In the genomic region with DNA sequence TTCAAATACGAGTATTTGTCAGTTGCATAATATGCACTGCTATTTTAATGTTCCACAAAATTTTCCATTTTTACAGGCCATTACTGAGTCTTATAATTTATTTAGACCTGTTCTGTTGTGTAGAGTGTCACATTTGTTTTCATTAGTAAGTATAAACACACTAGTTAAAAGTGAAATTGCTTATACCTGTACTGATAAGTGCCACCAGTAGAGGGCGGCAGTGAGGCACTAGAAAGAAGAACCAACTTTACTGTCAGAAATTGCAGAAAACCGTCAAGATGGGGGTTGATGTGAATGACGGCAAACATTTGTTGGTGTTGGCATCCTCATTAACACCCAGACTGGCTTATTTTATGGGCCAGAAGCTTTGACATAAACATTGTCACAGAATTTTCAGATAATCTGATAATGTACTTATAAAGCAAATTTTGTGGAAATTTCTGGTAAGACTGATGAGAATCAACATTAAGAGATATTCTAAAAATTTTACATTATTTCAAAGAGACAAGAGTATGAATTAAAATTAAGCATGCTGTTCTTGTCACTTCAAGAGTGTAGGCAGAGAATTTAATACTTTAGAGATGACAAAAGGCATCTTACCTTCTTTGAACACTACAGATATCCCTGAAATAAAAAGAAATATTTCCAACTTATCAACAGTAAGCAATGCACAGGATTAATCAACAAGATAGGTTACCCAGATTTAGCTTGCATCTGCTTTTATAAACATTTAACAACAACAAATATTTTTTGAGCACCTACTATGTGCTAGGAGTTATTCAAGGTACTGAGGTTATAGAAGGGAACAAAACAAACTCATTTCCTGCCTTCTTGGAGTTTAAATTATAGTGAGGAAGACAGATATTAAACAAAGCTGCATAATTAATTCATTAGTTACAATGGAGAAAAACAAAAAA, we compare ENCODE assay signal across 8 cellular contexts. TPM values are rescaled to one million over a fixed set of nuclear protein-coding genes. Genes with fewer than 3 reads are reported as not detected.
DNase-seq lines count a peak whose midpoint lies in the region; ATAC-seq and TF ChIP-seq lines count a peak whose summit lies in the region.

No MANE protein-coding gene starts in this region.

- TF ChIP-seq POLR2A in gastrocnemius medialis (IDR thresholded peaks at IDR 0.05), result no peak

- H3K27me3 Mint-ChIP-seq in activated naive CD8-positive, alpha-beta T cell treated with anti-CD3 and anti-CD28 coated beads, Interleukin-2, amount 10 ng/mL, durations not matched to agents 7 days and 5 days, result no peaks in the 10 kb centered on the region

- H3K9me2 ChIP-seq in Karpas-422 (replicated peaks; ENCODE audit: insufficient read depth, low read length) (0 out of 2 replicates have a peak, but pooled peaks cover 2% of the 10 kb centered on the region), SU-DHL-6 (replicated peaks; ENCODE audit: insufficient read depth, low read length) (no peaks in the 10 kb centered on the region)

- H3K79me2 ChIP-seq in Karpas-422 (ENCODE audit: low read length) (no peaks in the 10 kb centered on the region), SU-DHL-6 (ENCODE audit: insufficient read depth, low read length) (no peaks in the 10 kb centered on the region)

- H3K27ac ChIP-seq in Karpas-422 (ENCODE audit: low read length), result no peak overlapping the region
- H3K27ac ChIP-seq in SU-DHL-6 (ENCODE audit: low read depth, low read length), result no peak overlapping the region
- H3K27ac ChIP-seq in left ventricle myocardium inferior (replicated peaks), result no peak overlapping the region
- H3K27ac ChIP-seq in gastrocnemius medialis, result no peak overlapping the region

- H3K4me3 ChIP-seq in Karpas-422 (ENCODE audit: low read length) (no peak overlapping the region; the same call in 1 of the 2 replicates), SU-DHL-6 (ENCODE audit: insufficient read depth, low read length, poor library complexity, severe bottlenecking) (no peak overlapping the region), left ventricle myocardium inferior (no peak overlapping the region), gastrocnemius medialis (no peak overlapping the region)

- DNase-seq in ELR (ENCODE audit: low read depth) (peak; percentile 71), Karpas-422 (peak; percentile 91), left ventricle myocardium inferior (peak; percentile 37), gastrocnemius medialis (peak in 1 of 2 donors; percentile 11)
- peak; percentile 68 for DNase-seq in activated naive CD8-positive, alpha-beta T cell treated with anti-CD3 and anti-CD28 coated beads, Interleukin-2, amount 10 ng/mL, durations not matched to agents 7 days and 5 days

- POLR2A ChIA-PET in activated naive CD8-positive, alpha-beta T cell treated with anti-CD3 and anti-CD28 coated beads, Interleukin-2, amount 10 ng/mL, durations not matched to agents 7 days and 5 days (lab: Charles Lee), result no interaction called here

- peak; percentile 59 for TF ChIP-seq CTCF in SU-DHL-6 (IDR thresholded peaks at IDR 0.05; ENCODE audit: insufficient read depth, low read length, poor library complexity, severe bottlenecking)
- TF ChIP-seq CTCF in left ventricle myocardium inferior (IDR thresholded peaks at IDR 0.05; ENCODE audit: borderline replicate concordance), result peak; percentile 91
- TF ChIP-seq CTCF in gastrocnemius medialis (IDR thresholded peaks at IDR 0.05 in 4 of 5, conservative IDR thresholded peaks at IDR 0.05 in 1 of 5), result peak; percentile 60 to 85 (median 66)

- H3F3A ChIP-seq in SU-DHL-6 (ENCODE audit: insufficient read depth), result no peaks in the 10 kb centered on the region

- H3K4me3 Mint-ChIP-seq in activated naive CD8-positive, alpha-beta T cell treated with anti-CD3 and anti-CD28 coated beads, Interleukin-2, amount 10 ng/mL, durations not matched to agents 7 days and 5 days, result no peak overlapping the region

- in situ Hi-C loops in gastrocnemius medialis (cut with MboI; ENCODE audit: low sequenced_read_pairs in 4 of 4), result loop anchor here in 3 of 4 donors (10.0 kb wide), 2 partner anchors 203 to 283 kb away; no protein-coding TSS in a partner anchor

- H3K9ac ChIP-seq in Karpas-422 (ENCODE audit: low read length) (no peak overlapping the region), SU-DHL-6 (ENCODE audit: low read length) (no peak overlapping the region)

- no peaks in the 10 kb centered on the region for H3K9me3 ChIP-seq in Karpas-422 (ENCODE audit: low read length)
- H3K9me3 ChIP-seq in SU-DHL-6 (ENCODE audit: insufficient read depth, low read length), result no peaks in the 10 kb centered on the region
- no peaks in the 10 kb centered on the region for H3K9me3 ChIP-seq in left ventricle myocardium inferior (replicated peaks)
- H3K9me3 ChIP-seq in gastrocnemius medialis, result no peaks in the 10 kb centered on the region

- H3K36me3 Mint-ChIP-seq in activated naive CD8-positive, alpha-beta T cell treated with anti-CD3 and anti-CD28 coated beads, Interleukin-2, amount 10 ng/mL, durations not matched to agents 7 days and 5 days, result peaks cover 14% of the 10 kb centered on the region

- H3K9me3 Mint-ChIP-seq in activated naive CD8-positive, alpha-beta T cell treated with anti-CD3 and anti-CD28 coated beads, Interleukin-2, amount 10 ng/mL, durations not matched to agents 7 days and 5 days, result no peaks in the 10 kb centered on the region

- H3K4me2 ChIP-seq in Karpas-422 (ENCODE audit: low read depth, low read length, poor library complexity, severe bottlenecking) (peak overlapping the region; percentile 29), SU-DHL-6 (ENCODE audit: low read depth, low read length, poor library complexity, severe bottlenecking) (peak overlapping the region; percentile 14)

- H3K27me3 ChIP-seq in Karpas-422 (ENCODE audit: low read length) (no peaks in the 10 kb centered on the region), SU-DHL-6 (ENCODE audit: low read length) (no peaks in the 10 kb centered on the region), left ventricle myocardium inferior (ENCODE audit: low read depth) (no peaks in the 10 kb centered on the region), gastrocnemius medialis (no peaks in the 10 kb centered on the region)

- peaks cover 16% of the 10 kb centered on the region for H3K4me1 Mint-ChIP-seq in activated naive CD8-positive, alpha-beta T cell treated with anti-CD3 and anti-CD28 coated beads, Interleukin-2, amount 10 ng/mL, durations not matched to agents 7 days and 5 days

- intact Hi-C loops in left ventricle myocardium inferior (cut with micrococcal nuclease), result no loop called here
- intact Hi-C loops in gastrocnemius medialis (cut with DNase I; ENCODE audit: low total_unique reads), result loop anchor here (5.0 kb wide), 2 partner anchors 40 to 225 kb away; no protein-coding TSS in a partner anchor

- H3K4me1 ChIP-seq in Karpas-422 (ENCODE audit: low read length), result peaks cover 6% of the 10 kb centered on the region
- peaks cover 7% of the 10 kb centered on the region for H3K4me1 ChIP-seq in left ventricle myocardium inferior
- H3K4me1 ChIP-seq in gastrocnemius medialis, result no peaks in the 10 kb centered on the region

- H4K20me1 ChIP-seq in Karpas-422 (ENCODE audit: insufficient read depth, low read depth, low read length) (no peaks in the 10 kb centered on the region), SU-DHL-6 (ENCODE audit: low read depth, low read length) (no peaks in the 10 kb centered on the region)

- H3K36me3 ChIP-seq in Karpas-422 (ENCODE audit: insufficient read depth, low read length), result no peaks in the 10 kb centered on the region
- H3K36me3 ChIP-seq in SU-DHL-6 (ENCODE audit: low read length), result no peaks in the 10 kb centered on the region
- H3K36me3 ChIP-seq in left ventricle myocardium inferior, result peaks cover 7% of the 10 kb centered on the region
- no peaks in the 10 kb centered on the region for H3K36me3 ChIP-seq in gastrocnemius medialis

- H3K27ac Mint-ChIP-seq in activated naive CD8-positive, alpha-beta T cell treated with anti-CD3 and anti-CD28 coated beads, Interleukin-2, amount 10 ng/mL, durations not matched to agents 7 days and 5 days, result no peak overlapping the region

- peak overlapping the region; percentile 41; the same call in 1 of the 2 replicates for H2AFZ ChIP-seq in Karpas-422 (ENCODE audit: low read length)
- no peak overlapping the region for H2AFZ ChIP-seq in SU-DHL-6 (ENCODE audit: low read depth, low read length, severe bottlenecking)

- ATAC-seq in activated naive CD8-positive, alpha-beta T cell treated with anti-CD3 and anti-CD28 coated beads, Interleukin-2, amount 10 ng/mL, durations not matched to agents 7 days and 5 days (ENCODE audit: low read depth), result peak; percentile 70
- ATAC-seq in gastrocnemius medialis (peak in 1 of 2 donors; percentile 42), GM18873 (IDR thresholded peaks at IDR 0.05; ENCODE audit: low FRiP score, unreplicated experiment) (no peak), GM18511 (IDR thresholded peaks at IDR 0.05; ENCODE audit: unreplicated experiment) (no peak)

RNA-seq across cellular contexts. Expression of gene ALPK1, which starts 24.9 kb away (rescaled TPM):
- 17.0 and 32.4 TPM in 2 replicates for total RNA-seq in Karpas-422 (2014; rRNA removed; shearing (Covaris generic); ENCODE audit: low replicate concordance)
- total RNA-seq in activated naive CD8-positive, alpha-beta T cell treated with anti-CD3 and anti-CD28 coated beads, Interleukin-2, amount 10 ng/mL, durations not matched to agents 7 days and 5 days, result 10 to 100 TPM; 20.9 to 26.0 TPM
- total RNA-seq in left ventricle myocardium inferior, result 3.1 TPM
- 10 to 100 TPM in 1 of 4 donors, 1 to 10 TPM in 3; 1.8 to 12.6 (median 3.3) TPM for total RNA-seq in gastrocnemius medialis

RNA-seq across cellular contexts. Expression of gene TIFA, which starts 36.3 kb away (rescaled TPM):
- total RNA-seq in Karpas-422 (2014; rRNA removed; shearing (Covaris generic); ENCODE audit: low replicate concordance), result 52.4 and 61.0 TPM in 2 replicates
- total RNA-seq in activated naive CD8-positive, alpha-beta T cell treated with anti-CD3 and anti-CD28 coated beads, Interleukin-2, amount 10 ng/mL, durations not matched to agents 7 days and 5 days, result 10 to 100 TPM; 33.3 to 37.9 TPM
- 16.1 TPM for total RNA-seq in left ventricle myocardium inferior
- total RNA-seq in gastrocnemius medialis, result 1 to 10 TPM; 1.5 to 5.1 (median 2.9) TPM
